ENCODE assay signal across 1 cellular context in the genomic region with DNA sequence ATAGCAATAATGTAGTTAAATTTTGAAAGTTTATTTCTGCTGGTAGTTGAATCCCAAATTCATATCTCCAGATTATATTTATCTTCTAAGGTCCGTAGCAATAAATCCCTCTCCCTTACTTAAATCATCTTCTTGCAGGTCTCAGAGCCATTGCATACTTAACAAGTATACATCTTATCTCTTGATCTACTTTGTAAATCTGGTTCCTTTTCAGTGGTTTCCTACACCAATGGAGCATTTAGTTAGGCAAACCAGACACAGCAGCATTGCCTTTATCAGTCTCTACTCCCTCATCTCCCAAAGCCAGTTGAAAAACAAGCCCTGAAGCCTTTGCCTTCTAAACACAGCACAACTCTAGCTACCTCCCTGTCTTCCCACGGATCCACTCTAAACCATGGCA.
TF ChIP-seq lines count a peak whose summit lies in the region.

No MANE protein-coding gene starts in this region.

TF ChIP-seq in SK-N-SH treated with all-trans-retinoic acid at 6 μM for 48 hours, 23 proteins besides CTCF, POLR2A, EP300 and RAD21 (continued from another document):
- TF ChIP-seq, protein P1, sequence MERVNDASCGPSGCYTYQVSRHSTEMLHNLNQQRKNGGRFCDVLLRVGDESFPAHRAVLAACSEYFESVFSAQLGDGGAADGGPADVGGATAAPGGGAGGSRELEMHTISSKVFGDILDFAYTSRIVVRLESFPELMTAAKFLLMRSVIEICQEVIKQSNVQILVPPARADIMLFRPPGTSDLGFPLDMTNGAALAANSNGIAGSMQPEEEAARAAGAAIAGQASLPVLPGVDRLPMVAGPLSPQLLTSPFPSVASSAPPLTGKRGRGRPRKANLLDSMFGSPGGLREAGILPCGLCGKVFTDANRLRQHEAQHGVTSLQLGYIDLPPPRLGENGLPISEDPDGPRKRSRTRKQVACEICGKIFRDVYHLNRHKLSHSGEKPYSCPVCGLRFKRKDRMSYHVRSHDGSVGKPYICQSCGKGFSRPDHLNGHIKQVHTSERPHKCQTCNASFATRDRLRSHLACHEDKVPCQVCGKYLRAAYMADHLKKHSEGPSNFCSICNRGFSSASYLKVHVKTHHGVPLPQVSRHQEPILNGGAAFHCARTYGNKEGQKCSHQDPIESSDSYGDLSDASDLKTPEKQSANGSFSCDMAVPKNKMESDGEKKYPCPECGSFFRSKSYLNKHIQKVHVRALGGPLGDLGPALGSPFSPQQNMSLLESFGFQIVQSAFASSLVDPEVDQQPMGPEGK (CRISPR knock-in tag; IDR thresholded peaks at IDR 0.05; ENCODE audit: borderline replicate concordance) = no peak
- no peak for TF ChIP-seq RARB (CRISPR knock-in tag; IDR thresholded peaks at IDR 0.05)
TF ChIP-seq in SK-N-SH treated with all-trans-retinoic acid at 6 μM for 48 hours: peak in this region for 0.
